3 cellular contexts compared by ENCODE assay signal in the genomic region with DNA sequence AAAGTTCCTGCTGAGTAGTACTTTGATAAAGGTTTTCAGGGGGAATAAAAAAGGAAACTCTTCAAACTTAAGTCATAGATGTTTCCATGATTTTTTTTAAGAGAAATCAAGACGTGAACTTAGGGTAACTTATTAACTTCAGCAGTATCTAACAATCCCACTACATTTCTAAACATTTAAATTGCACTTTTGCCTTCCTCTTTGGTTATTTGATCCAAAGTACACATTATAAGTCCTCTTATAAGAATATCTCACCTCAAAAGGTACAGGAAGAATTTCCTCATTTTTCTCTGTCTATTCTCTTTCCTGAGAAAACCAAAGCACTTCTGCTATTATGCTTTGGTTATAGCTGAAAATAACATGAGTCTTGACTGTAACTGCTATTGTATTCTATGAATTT.
"Had no signal": no experiment of that assay in that cellular context is flagged by ENCODE, and none has a peak within 500 bp of the region (broad histone marks: within the 10 kb centered on the region; RNA-seq: fewer than 3 reads in every experiment).

No MANE protein-coding gene starts in this region.

- ATAC-seq: GM12878 had no signal

- H3K4me3 ChIP-seq: GM12878 had no signal

- DNase-seq: GDM1, GF-D8 had no signal
